ENCODE assay signal across 18 cellular contexts in the genomic region with DNA sequence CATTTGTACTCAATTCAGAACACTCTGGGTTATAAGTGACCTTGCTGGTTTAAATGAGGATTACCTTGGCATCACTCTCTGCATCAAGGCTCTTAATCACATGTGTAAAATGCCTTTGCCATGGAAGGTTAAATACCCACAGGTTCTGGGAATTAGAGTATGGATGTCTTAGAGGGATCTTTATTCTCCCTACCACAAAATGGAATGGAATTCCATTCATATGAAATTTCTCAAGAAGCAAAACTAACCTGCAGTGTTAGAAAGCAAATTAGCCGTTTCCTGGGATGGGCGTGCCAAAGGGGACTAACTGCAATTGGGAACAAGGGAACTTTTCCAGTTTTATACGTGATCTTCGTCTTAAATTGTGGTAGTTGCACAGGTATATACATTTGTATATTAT. TPM values are rescaled to one million over a fixed set of nuclear protein-coding genes. Genes with fewer than 3 reads are reported as not detected.
DNase-seq lines count a peak whose midpoint lies in the region; ATAC-seq and TF ChIP-seq lines count a peak whose summit lies in the region.
"Had no signal": no experiment of that assay in that cellular context is flagged by ENCODE, and none has a peak within 500 bp of the region (broad histone marks: within the 10 kb centered on the region; RNA-seq: fewer than 3 reads in every experiment).

No MANE protein-coding gene starts in this region.

- no peak overlapping the region for H3K4me2 ChIP-seq in HCT116 (ENCODE audit: low read length)
- H3K4me2 ChIP-seq: A549 had no signal

- H3K9me3 Mint-ChIP-seq in WTC11 (no peaks in the 10 kb centered on the region), memory B cell (no peaks in the 10 kb centered on the region)

- BruUV-seq in HCT116 (replicated peaks; lab: Mats Ljungman, UMichigan) = TSS peak; percentile 7

- no peak overlapping the region for H3K9ac ChIP-seq in HCT116 (ENCODE audit: low read length)
- H3K9ac ChIP-seq: GM23248 had no signal

- H3K9me2 ChIP-seq in HCT116 (ENCODE audit: insufficient read depth) = no peaks in the 10 kb centered on the region

- H3K9me3 ChIP-seq in HCT116 (ENCODE audit: control insufficient read depth in 1 of 2, insufficient read depth in 1 of 2, low read depth in 1 of 2, low read length in 2 of 2) = no peaks in the 10 kb centered on the region
- H3K9me3 ChIP-seq: A549, Peyer's patch had no signal

- H2AFZ ChIP-seq in HCT116 (ENCODE audit: low read depth, low read length, poor library complexity, severe bottlenecking) = no peak overlapping the region
- H2AFZ ChIP-seq: GM23248 had no signal

- TF ChIP-seq CTCF in 22Rv1 (IDR thresholded peaks at IDR 0.05) (no peak), HCT116 (IDR thresholded peaks at IDR 0.05 in 2 of 3, conservative IDR thresholded peaks at IDR 0.05 in 1 of 3; ENCODE audit: borderline replicate concordance in 1 of 3, insufficient read depth in 1 of 3, low read depth in 2 of 3, low read length in 2 of 3) (no peak), WTC11 (IDR thresholded peaks at IDR 0.05) (no peak)

- H4K20me1 ChIP-seq in HCT116 (ENCODE audit: insufficient read depth) = peaks cover 34% of the 10 kb centered on the region

- no peak overlapping the region for H3K27ac Mint-ChIP-seq in WTC11
- peak overlapping the region; percentile 63 for H3K27ac Mint-ChIP-seq in memory B cell

- no peak overlapping the region for H3K4me3 ChIP-seq in HCT116 (replicated peaks in 1 of 2; ENCODE audit: low read depth in 1 of 2, low read length in 2 of 2)
- H3K4me3 ChIP-seq: A549, GM23248, Peyer's patch, SK-N-MC had no signal

- no peak for TF ChIP-seq POLR2A in HCT116 (IDR thresholded peaks at IDR 0.05; ENCODE audit: borderline replicate concordance, extremely low read depth, insufficient read depth, insufficient read length)

- H3K79me2 ChIP-seq in HCT116 (ENCODE audit: insufficient read depth, low read length) = peaks cover 99% of the 10 kb centered on the region

- intact Hi-C loops in HCT116 (cut with micrococcal nuclease) = no loop called here

- H3K36me3 ChIP-seq in HCT116 (ENCODE audit: control insufficient read depth in 1 of 2, insufficient read depth in 2 of 2, low read length in 2 of 2) = no peaks in the 10 kb centered on the region
- H3K36me3 ChIP-seq: Peyer's patch had no signal

- H3K4me3 Mint-ChIP-seq in WTC11 (no peak overlapping the region; the same call in 1 of the 2 replicates), memory B cell (no peak overlapping the region)

- no peak for TF ChIP-seq RAD21 in HCT116 (IDR thresholded peaks at IDR 0.05; ENCODE audit: low read depth)

- H3K27me3 ChIP-seq in HCT116 (ENCODE audit: insufficient read depth, low read length) = no peaks in the 10 kb centered on the region
- H3K27me3 ChIP-seq: Peyer's patch had no signal

- H3K27ac ChIP-seq in 22Rv1 (peak overlapping the region; percentile 19; the same call in 1 of the 2 replicates), HCT116 (ENCODE audit: low read depth, low read length) (no peak overlapping the region)
- H3K27ac ChIP-seq: A549, GM23248, Peyer's patch, SK-N-MC had no signal

- CTCF ChIA-PET in HCT116 (lab: Charles Lee) = no interaction called here
- CTCF ChIA-PET in WTC11 (lab: Charles Lee) = no interaction called here

- H3K27me3 Mint-ChIP-seq in WTC11 (ENCODE audit: low read depth) (no peaks in the 10 kb centered on the region), memory B cell (no peaks in the 10 kb centered on the region)

- DNase-seq in HCT116 (ENCODE audit: low read depth, low spot score) = no peak
- DNase-seq in WTC11 (ENCODE audit: low spot score) = no peak
- no peak for DNase-seq in memory B cell (ENCODE audit: low spot score in 2 of 2)
- DNase-seq in germinal center (ENCODE audit: low spot score) = no peak
- DNase-seq in NCI-H69 (lab: John Stamatoyannopoulos, UW) = no peak
- DNase-seq: C1 segment of cervical spinal cord, DMS 273 treated with DMSO at 0.1 percent for 48 hours, GF-D8, GM23248, NCI-H1436 treated with DMSO at 0.1 percent for 48 hours, NCI-H2081, NCI-H82, Peyer's patch, Right ventricle myocardium superior had no signal

- H3K4me1 Mint-ChIP-seq in WTC11 = peaks cover 65% of the 10 kb centered on the region
- peaks cover 28% of the 10 kb centered on the region for H3K4me1 Mint-ChIP-seq in memory B cell

- RAD21 ChIA-PET in HCT116 (lab: Charles Lee; ENCODE audit: low non-redundant PET in 1 of 2, low total read pairs in 2 of 2, uncharacterized antibody in 2 of 2, unreplicated experiment in 2 of 2) = no interaction called here

- POLR2A ChIA-PET in HCT116 (lab: Charles Lee) = interaction anchor here (0.8 kb wide), 1 partner anchor 17 kb away, joined by 3 read pairs; no protein-coding TSS in a partner anchor
- POLR2A ChIA-PET in WTC11 (lab: Charles Lee) = interaction anchor here (0.7 kb wide), 1 partner anchor 12 kb away, joined by 5 read pairs; no protein-coding TSS in a partner anchor

- H3K36me3 Mint-ChIP-seq in WTC11 (no peaks in the 10 kb centered on the region), memory B cell (peaks cover 15% of the 10 kb centered on the region)

- H3K4me1 ChIP-seq in HCT116 (ENCODE audit: control insufficient read depth in 1 of 2, insufficient read depth in 2 of 2, low read length in 2 of 2) = peaks cover 5 to 8% of the 10 kb centered on the region in 2 experiments; a peak in 2 of 4 replicates
- H3K4me1 ChIP-seq: Peyer's patch had no signal

- ATAC-seq in HCT116 (no peak), WTC11 (peak; percentile 51), memory B cell (ENCODE audit: low read depth) (no peak), HG03442 (IDR thresholded peaks at IDR 0.05; ENCODE audit: unreplicated experiment) (no peak)
- ATAC-seq: A549 had no signal

TF ChIP-seq in HCT116, 20 proteins besides CTCF, POLR2A, EP300 and RAD21 (continues in another document):
- TF ChIP-seq ELF1 (IDR thresholded peaks at IDR 0.05; ENCODE audit: borderline replicate concordance, low read depth) (no peak), ZNF274 (IDR thresholded peaks at IDR 0.05; ENCODE audit: low read depth, low read length) (no peak), ZBTB33 (IDR thresholded peaks at IDR 0.05; ENCODE audit: extremely low read depth, insufficient replicate concordance, low read length) (no peak), TCF7L2 (IDR thresholded peaks at IDR 0.05; ENCODE audit: borderline replicate concordance, extremely low read depth, insufficient read depth, insufficient read length) (no peak), POLR2AphosphoS5 (IDR thresholded peaks at IDR 0.05; ENCODE audit: low read depth, low read length) (no peak)

TF ChIP-seq in WTC11, 78 proteins besides CTCF, POLR2A, EP300 and RAD21 (continues in another document):
- TF ChIP-seq, protein P1, sequence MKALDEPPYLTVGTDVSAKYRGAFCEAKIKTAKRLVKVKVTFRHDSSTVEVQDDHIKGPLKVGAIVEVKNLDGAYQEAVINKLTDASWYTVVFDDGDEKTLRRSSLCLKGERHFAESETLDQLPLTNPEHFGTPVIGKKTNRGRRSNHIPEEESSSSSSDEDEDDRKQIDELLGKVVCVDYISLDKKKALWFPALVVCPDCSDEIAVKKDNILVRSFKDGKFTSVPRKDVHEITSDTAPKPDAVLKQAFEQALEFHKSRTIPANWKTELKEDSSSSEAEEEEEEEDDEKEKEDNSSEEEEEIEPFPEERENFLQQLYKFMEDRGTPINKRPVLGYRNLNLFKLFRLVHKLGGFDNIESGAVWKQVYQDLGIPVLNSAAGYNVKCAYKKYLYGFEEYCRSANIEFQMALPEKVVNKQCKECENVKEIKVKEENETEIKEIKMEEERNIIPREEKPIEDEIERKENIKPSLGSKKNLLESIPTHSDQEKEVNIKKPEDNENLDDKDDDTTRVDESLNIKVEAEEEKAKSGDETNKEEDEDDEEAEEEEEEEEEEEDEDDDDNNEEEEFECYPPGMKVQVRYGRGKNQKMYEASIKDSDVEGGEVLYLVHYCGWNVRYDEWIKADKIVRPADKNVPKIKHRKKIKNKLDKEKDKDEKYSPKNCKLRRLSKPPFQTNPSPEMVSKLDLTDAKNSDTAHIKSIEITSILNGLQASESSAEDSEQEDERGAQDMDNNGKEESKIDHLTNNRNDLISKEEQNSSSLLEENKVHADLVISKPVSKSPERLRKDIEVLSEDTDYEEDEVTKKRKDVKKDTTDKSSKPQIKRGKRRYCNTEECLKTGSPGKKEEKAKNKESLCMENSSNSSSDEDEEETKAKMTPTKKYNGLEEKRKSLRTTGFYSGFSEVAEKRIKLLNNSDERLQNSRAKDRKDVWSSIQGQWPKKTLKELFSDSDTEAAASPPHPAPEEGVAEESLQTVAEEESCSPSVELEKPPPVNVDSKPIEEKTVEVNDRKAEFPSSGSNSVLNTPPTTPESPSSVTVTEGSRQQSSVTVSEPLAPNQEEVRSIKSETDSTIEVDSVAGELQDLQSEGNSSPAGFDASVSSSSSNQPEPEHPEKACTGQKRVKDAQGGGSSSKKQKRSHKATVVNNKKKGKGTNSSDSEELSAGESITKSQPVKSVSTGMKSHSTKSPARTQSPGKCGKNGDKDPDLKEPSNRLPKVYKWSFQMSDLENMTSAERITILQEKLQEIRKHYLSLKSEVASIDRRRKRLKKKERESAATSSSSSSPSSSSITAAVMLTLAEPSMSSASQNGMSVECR (CRISPR knock-in tag; IDR thresholded peaks at IDR 0.05; ENCODE audit: borderline replicate concordance) = no peak
- TF ChIP-seq ZNF121 (CRISPR knock-in tag; IDR thresholded peaks at IDR 0.05) = no peak
- no peak for TF ChIP-seq SMAD4 (CRISPR knock-in tag; IDR thresholded peaks at IDR 0.05)
- TF ChIP-seq, protein P2, sequence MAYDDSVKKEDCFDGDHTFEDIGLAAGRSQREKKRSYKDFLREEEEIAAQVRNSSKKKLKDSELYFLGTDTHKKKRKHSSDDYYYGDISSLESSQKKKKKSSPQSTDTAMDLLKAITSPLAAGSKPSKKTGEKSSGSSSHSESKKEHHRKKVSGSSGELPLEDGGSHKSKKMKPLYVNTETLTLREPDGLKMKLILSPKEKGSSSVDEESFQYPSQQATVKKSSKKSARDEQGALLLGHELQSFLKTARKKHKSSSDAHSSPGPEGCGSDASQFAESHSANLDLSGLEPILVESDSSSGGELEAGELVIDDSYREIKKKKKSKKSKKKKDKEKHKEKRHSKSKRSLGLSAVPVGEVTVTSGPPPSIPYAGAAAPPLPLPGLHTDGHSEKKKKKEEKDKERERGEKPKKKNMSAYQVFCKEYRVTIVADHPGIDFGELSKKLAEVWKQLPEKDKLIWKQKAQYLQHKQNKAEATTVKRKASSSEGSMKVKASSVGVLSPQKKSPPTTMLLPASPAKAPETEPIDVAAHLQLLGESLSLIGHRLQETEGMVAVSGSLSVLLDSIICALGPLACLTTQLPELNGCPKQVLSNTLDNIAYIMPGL (CRISPR knock-in tag; IDR thresholded peaks at IDR 0.05) = no peak
- no peak for TF ChIP-seq NFE2L1 (CRISPR knock-in tag; IDR thresholded peaks at IDR 0.05)
- no peak for TF ChIP-seq SOX15 (CRISPR knock-in tag; IDR thresholded peaks at IDR 0.05)

RNA-seq across cellular contexts. Expression of gene TBL1XR1, which starts 39.8 kb away (rescaled TPM):
- total RNA-seq in HCT116 (2021; ENCODE audit: unreplicated experiment) (180 TPM), WTC11 (2021) (133 to 148 TPM (median 139 TPM) in 3 replicates)
- 73.0 and 108 TPM in 2 replicates for polyA plus RNA-seq in HCT116 (2012)
